ENCODE assay signal across 1 cellular context in the genomic region with DNA sequence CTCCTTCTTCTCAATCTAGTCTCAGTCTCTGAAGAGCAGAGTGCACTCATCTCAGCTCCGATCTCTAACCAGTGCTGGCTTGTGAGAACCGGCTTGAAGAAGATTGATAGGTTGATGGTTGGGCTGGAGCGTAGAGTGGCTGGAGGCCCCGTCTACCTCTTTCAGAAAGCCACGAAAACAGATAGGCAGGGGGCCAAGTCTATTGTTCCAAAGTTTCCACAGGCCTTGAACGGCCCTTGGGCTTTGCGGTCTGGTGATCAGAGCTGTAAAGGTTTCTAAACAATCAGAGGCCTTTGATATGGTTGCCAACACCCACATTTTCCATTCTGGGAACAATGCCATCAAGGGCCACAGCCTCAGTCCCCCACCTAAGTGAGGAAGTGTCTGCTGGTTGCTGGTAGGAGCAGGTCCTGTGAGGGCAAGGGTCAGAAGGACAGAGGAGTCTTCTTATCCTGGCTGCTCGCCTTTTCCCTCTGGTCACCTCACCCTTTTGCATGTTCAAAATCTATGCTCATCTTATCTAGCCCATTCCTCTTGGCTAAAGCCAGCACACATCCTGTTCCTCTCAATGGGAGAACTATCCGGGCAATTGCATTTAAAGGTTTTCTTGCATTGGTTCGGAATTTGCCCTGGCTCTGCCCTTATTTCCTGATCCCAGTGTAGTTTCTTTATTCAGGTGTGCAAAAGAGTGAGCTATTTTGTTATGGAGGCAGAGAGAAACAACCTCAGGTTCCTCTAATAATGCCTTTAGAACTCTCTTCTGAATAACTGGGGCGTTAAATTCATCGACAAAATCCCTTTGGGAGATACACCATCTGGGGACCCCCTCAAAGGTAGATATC.
TF ChIP-seq lines count a peak whose summit lies in the region.

No MANE protein-coding gene starts in this region.

TF ChIP-seq in K562, 482 proteins besides CTCF, POLR2A, EP300 and RAD21 (continued from another document and continues in another):
- TF ChIP-seq, protein P1, sequence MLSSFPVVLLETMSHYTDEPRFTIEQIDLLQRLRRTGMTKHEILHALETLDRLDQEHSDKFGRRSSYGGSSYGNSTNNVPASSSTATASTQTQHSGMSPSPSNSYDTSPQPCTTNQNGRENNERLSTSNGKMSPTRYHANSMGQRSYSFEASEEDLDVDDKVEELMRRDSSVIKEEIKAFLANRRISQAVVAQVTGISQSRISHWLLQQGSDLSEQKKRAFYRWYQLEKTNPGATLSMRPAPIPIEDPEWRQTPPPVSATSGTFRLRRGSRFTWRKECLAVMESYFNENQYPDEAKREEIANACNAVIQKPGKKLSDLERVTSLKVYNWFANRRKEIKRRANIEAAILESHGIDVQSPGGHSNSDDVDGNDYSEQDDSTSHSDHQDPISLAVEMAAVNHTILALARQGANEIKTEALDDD (IDR thresholded peaks at IDR 0.05) = no peak; the same call in 1 of the 2 replicates
- TF ChIP-seq SAP30 (IDR thresholded peaks at IDR 0.05; ENCODE audit: borderline replicate concordance, insufficient read depth, low read depth, low read length, poor library complexity, severe bottlenecking) = no peak
- peak; percentile 37; the same call in 1 of the 2 replicates for TF ChIP-seq CEBPB (tag; IDR thresholded peaks at IDR 0.05)
- TF ChIP-seq, protein P2, sequence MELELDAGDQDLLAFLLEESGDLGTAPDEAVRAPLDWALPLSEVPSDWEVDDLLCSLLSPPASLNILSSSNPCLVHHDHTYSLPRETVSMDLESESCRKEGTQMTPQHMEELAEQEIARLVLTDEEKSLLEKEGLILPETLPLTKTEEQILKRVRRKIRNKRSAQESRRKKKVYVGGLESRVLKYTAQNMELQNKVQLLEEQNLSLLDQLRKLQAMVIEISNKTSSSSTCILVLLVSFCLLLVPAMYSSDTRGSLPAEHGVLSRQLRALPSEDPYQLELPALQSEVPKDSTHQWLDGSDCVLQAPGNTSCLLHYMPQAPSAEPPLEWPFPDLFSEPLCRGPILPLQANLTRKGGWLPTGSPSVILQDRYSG (tag; conservative IDR thresholded peaks at IDR 0.05; ENCODE audit: low read depth) = no peak
- TF ChIP-seq, protein P3, sequence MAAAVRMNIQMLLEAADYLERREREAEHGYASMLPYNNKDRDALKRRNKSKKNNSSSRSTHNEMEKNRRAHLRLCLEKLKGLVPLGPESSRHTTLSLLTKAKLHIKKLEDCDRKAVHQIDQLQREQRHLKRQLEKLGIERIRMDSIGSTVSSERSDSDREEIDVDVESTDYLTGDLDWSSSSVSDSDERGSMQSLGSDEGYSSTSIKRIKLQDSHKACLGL (CRISPR knock-in tag; IDR thresholded peaks at IDR 0.05; ENCODE audit: borderline replicate concordance, poor library complexity, severe bottlenecking) = no peak
- peak; percentile 38 to 67; a peak in 1 of 4 replicates for TF ChIP-seq ARNT (IDR thresholded peaks at IDR 0.05)
- TF ChIP-seq ZFP30 (CRISPR knock-in tag; IDR thresholded peaks at IDR 0.05; ENCODE audit: borderline replicate concordance) = no peak
- TF ChIP-seq, protein P4, sequence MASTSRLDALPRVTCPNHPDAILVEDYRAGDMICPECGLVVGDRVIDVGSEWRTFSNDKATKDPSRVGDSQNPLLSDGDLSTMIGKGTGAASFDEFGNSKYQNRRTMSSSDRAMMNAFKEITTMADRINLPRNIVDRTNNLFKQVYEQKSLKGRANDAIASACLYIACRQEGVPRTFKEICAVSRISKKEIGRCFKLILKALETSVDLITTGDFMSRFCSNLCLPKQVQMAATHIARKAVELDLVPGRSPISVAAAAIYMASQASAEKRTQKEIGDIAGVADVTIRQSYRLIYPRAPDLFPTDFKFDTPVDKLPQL (IDR thresholded peaks at IDR 0.05; ENCODE audit: extremely low read depth, insufficient read length) = no peak
- TF ChIP-seq, protein P5, sequence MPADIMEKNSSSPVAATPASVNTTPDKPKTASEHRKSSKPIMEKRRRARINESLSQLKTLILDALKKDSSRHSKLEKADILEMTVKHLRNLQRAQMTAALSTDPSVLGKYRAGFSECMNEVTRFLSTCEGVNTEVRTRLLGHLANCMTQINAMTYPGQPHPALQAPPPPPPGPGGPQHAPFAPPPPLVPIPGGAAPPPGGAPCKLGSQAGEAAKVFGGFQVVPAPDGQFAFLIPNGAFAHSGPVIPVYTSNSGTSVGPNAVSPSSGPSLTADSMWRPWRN (IDR thresholded peaks at IDR 0.05; ENCODE audit: low read depth) = peak; percentile 98
- peak; percentile 58; the same call in 1 of the 2 replicates for TF ChIP-seq MYC (IDR thresholded peaks at IDR 0.05; ENCODE audit: low read depth, low read length)
- no peak for TF ChIP-seq MYC (CRISPR knock-in tag; IDR thresholded peaks at IDR 0.05; ENCODE audit: borderline replicate concordance, low read depth)
- TF ChIP-seq TOE1 (IDR thresholded peaks at IDR 0.05; ENCODE audit: borderline replicate concordance) = no peak; the same call in 1 of the 2 replicates
- TF ChIP-seq TOE1 (CRISPR knock-in tag; IDR thresholded peaks at IDR 0.05; ENCODE audit: borderline replicate concordance, low read depth) = no peak
- TF ChIP-seq KDM4B (IDR thresholded peaks at IDR 0.05; ENCODE audit: borderline replicate concordance in 2 of 2, low read depth in 1 of 2) = no peak
- TF ChIP-seq MIER1 (IDR thresholded peaks at IDR 0.05; ENCODE audit: low read depth) = no peak
- TF ChIP-seq, protein P6, sequence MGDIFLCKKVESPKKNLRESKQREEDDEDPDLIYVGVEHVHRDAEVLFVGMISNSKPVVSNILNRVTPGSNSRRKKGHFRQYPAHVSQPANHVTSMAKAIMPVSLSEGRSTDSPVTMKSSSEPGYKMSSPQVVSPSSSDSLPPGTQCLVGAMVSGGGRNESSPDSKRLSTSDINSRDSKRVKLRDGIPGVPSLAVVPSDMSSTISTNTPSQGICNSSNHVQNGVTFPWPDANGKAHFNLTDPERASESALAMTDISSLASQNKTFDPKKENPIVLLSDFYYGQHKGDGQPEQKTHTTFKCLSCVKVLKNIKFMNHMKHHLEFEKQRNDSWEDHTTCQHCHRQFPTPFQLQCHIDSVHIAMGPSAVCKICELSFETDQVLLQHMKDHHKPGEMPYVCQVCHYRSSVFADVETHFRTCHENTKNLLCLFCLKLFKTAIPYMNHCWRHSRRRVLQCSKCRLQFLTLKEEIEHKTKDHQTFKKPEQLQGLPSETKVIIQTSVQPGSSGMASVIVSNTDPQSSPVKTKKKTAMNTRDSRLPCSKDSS (IDR thresholded peaks at IDR 0.05; ENCODE audit: low read depth, partially characterized antibody) = no peak
- no peak for TF ChIP-seq ZNF444 (CRISPR knock-in tag; IDR thresholded peaks at IDR 0.05)
- TF ChIP-seq, protein P7, sequence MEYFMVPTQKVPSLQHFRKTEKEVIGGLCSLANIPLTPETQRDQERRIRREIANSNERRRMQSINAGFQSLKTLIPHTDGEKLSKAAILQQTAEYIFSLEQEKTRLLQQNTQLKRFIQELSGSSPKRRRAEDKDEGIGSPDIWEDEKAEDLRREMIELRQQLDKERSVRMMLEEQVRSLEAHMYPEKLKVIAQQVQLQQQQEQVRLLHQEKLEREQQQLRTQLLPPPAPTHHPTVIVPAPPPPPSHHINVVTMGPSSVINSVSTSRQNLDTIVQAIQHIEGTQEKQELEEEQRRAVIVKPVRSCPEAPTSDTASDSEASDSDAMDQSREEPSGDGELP (CRISPR knock-in tag; IDR thresholded peaks at IDR 0.05; ENCODE audit: borderline replicate concordance) = peak; percentile 45; the same call in 1 of the 2 replicates
- no peak for TF ChIP-seq TAF7 (tag; IDR thresholded peaks at IDR 0.05)
- TF ChIP-seq, protein P8, sequence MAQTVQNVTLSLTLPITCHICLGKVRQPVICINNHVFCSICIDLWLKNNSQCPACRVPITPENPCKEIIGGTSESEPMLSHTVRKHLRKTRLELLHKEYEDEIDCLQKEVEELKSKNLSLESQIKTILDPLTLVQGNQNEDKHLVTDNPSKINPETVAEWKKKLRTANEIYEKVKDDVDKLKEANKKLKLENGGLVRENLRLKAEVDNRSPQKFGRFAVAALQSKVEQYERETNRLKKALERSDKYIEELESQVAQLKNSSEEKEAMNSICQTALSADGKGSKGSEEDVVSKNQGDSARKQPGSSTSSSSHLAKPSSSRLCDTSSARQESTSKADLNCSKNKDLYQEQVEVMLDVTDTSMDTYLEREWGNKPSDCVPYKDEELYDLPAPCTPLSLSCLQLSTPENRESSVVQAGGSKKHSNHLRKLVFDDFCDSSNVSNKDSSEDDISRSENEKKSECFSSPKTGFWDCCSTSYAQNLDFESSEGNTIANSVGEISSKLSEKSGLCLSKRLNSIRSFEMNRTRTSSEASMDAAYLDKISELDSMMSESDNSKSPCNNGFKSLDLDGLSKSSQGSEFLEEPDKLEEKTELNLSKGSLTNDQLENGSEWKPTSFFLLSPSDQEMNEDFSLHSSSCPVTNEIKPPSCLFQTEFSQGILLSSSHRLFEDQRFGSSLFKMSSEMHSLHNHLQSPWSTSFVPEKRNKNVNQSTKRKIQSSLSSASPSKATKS (CRISPR knock-in tag; IDR thresholded peaks at IDR 0.05) = no peak
- TF ChIP-seq TGIF2 (CRISPR knock-in tag; IDR thresholded peaks at IDR 0.05) = no peak
- TF ChIP-seq, protein P9, sequence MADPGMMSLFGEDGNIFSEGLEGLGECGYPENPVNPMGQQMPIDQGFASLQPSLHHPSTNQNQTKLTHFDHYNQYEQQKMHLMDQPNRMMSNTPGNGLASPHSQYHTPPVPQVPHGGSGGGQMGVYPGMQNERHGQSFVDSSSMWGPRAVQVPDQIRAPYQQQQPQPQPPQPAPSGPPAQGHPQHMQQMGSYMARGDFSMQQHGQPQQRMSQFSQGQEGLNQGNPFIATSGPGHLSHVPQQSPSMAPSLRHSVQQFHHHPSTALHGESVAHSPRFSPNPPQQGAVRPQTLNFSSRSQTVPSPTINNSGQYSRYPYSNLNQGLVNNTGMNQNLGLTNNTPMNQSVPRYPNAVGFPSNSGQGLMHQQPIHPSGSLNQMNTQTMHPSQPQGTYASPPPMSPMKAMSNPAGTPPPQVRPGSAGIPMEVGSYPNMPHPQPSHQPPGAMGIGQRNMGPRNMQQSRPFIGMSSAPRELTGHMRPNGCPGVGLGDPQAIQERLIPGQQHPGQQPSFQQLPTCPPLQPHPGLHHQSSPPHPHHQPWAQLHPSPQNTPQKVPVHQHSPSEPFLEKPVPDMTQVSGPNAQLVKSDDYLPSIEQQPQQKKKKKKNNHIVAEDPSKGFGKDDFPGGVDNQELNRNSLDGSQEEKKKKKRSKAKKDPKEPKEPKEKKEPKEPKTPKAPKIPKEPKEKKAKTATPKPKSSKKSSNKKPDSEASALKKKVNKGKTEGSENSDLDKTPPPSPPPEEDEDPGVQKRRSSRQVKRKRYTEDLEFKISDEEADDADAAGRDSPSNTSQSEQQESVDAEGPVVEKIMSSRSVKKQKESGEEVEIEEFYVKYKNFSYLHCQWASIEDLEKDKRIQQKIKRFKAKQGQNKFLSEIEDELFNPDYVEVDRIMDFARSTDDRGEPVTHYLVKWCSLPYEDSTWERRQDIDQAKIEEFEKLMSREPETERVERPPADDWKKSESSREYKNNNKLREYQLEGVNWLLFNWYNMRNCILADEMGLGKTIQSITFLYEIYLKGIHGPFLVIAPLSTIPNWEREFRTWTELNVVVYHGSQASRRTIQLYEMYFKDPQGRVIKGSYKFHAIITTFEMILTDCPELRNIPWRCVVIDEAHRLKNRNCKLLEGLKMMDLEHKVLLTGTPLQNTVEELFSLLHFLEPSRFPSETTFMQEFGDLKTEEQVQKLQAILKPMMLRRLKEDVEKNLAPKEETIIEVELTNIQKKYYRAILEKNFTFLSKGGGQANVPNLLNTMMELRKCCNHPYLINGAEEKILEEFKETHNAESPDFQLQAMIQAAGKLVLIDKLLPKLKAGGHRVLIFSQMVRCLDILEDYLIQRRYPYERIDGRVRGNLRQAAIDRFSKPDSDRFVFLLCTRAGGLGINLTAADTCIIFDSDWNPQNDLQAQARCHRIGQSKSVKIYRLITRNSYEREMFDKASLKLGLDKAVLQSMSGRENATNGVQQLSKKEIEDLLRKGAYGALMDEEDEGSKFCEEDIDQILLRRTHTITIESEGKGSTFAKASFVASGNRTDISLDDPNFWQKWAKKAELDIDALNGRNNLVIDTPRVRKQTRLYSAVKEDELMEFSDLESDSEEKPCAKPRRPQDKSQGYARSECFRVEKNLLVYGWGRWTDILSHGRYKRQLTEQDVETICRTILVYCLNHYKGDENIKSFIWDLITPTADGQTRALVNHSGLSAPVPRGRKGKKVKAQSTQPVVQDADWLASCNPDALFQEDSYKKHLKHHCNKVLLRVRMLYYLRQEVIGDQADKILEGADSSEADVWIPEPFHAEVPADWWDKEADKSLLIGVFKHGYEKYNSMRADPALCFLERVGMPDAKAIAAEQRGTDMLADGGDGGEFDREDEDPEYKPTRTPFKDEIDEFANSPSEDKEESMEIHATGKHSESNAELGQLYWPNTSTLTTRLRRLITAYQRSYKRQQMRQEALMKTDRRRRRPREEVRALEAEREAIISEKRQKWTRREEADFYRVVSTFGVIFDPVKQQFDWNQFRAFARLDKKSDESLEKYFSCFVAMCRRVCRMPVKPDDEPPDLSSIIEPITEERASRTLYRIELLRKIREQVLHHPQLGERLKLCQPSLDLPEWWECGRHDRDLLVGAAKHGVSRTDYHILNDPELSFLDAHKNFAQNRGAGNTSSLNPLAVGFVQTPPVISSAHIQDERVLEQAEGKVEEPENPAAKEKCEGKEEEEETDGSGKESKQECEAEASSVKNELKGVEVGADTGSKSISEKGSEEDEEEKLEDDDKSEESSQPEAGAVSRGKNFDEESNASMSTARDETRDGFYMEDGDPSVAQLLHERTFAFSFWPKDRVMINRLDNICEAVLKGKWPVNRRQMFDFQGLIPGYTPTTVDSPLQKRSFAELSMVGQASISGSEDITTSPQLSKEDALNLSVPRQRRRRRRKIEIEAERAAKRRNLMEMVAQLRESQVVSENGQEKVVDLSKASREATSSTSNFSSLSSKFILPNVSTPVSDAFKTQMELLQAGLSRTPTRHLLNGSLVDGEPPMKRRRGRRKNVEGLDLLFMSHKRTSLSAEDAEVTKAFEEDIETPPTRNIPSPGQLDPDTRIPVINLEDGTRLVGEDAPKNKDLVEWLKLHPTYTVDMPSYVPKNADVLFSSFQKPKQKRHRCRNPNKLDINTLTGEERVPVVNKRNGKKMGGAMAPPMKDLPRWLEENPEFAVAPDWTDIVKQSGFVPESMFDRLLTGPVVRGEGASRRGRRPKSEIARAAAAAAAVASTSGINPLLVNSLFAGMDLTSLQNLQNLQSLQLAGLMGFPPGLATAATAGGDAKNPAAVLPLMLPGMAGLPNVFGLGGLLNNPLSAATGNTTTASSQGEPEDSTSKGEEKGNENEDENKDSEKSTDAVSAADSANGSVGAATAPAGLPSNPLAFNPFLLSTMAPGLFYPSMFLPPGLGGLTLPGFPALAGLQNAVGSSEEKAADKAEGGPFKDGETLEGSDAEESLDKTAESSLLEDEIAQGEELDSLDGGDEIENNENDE (IDR thresholded peaks at IDR 0.05; ENCODE audit: low read depth, low read length) = no peak
